In genomic region chr14:61147898-61148549, GRCh38 we compare ENCODE assay signal across 10 cellular contexts.
DNase-seq lines count a peak whose midpoint lies in the region; ATAC-seq, FAIRE-seq and TF ChIP-seq lines count a peak whose summit lies in the region.
"Had no signal": no experiment of that assay in that cellular context is flagged by ENCODE, and none has a peak within 500 bp of the region (broad histone marks: within the 10 kb centered on the region; RNA-seq: fewer than 3 reads in every experiment).

No MANE protein-coding gene starts in this region.

- peak overlapping the region; percentile 96 for H3K27ac ChIP-seq in astrocyte (ENCODE audit: low read depth, low read length)
- H3K27ac ChIP-seq in heart right ventricle = peak overlapping the region in 7 of 10 donors; percentile 33 to 78 (median 51)
- peak overlapping the region; percentile 52 to 74 for H3K27ac ChIP-seq in prostate gland

- no peaks in the 10 kb centered on the region for H3K79me2 ChIP-seq in astrocyte (ENCODE audit: insufficient read depth, low read length)

- in situ Hi-C loops in G401 (cut with HindIII; ENCODE audit: low sequenced_read_pairs) = no loop called here

- DNase-seq in H4 (ENCODE audit: low spot score) = peak; percentile 93
- DNase-seq in astrocyte (ENCODE audit: low read depth) = peak; percentile 100
- DNase-seq in heart right ventricle = peak; percentile 20 to 30
- DNase-seq in prostate gland (ENCODE audit: low spot score) = peak; percentile 10
- DNase-seq in GM19240 (ENCODE audit: insufficient read length, low spot score) = no peak
- DNase-seq in G401 (ENCODE audit: low spot score) = no peak
- DNase-seq in stimulated activated CD4-positive, alpha-beta T cell treated with anti-CD3 and anti-CD28 coated beads, Interleukin-4, amount 100 ng/mL, for 1 hour = no peak
- DNase-seq: activated CD8-positive, alpha-beta memory T cell treated with anti-CD3 and anti-CD28 coated beads, Interleukin-2, amount 10 ng/mL, durations not matched to agents 7 days and 5 days; DMS153 had no signal

- H4K20me1 ChIP-seq in astrocyte (ENCODE audit: insufficient read depth, low read length) = no peaks in the 10 kb centered on the region

- H3K27me3 Mint-ChIP-seq in astrocyte (ENCODE audit: low read depth, unreplicated experiment) = no peaks in the 10 kb centered on the region

- H3K9me3 Mint-ChIP-seq in astrocyte (ENCODE audit: unreplicated experiment) = peaks cover 20% of the 10 kb centered on the region

- H3K4me2 ChIP-seq in astrocyte (ENCODE audit: low read length) = peak overlapping the region; percentile 57

- 76 to 78% methylated on average over 19 of the region's 19 CpGs for WGBS in heart right ventricle, 2 donors
- WGBS in prostate gland = 44% methylated on average over 18 of the region's 19 CpGs

- ATAC-seq in heart right ventricle (peak in 7 of 8 donors; percentile 52 to 85 (median 68)), GM21360 (IDR thresholded peaks at IDR 0.05; ENCODE audit: unreplicated experiment) (no peak)
- ATAC-seq: activated CD8-positive, alpha-beta memory T cell treated with anti-CD3 and anti-CD28 coated beads, Interleukin-2, amount 10 ng/mL, durations not matched to agents 7 days and 5 days had no signal

- no peak for TF ChIP-seq POLR2A in prostate gland (IDR thresholded peaks at IDR 0.05)

- peak overlapping the region; percentile 43 for H2AFZ ChIP-seq in astrocyte (ENCODE audit: low read depth, low read length)

- TF ChIP-seq CTCF in astrocyte (IDR thresholded peaks at IDR 0.05; ENCODE audit: insufficient read depth, low read depth, low read length) = no peak
- TF ChIP-seq CTCF in heart right ventricle (IDR thresholded peaks at IDR 0.05) = no peak
- TF ChIP-seq CTCF in prostate gland (IDR thresholded peaks at IDR 0.05) = no peak

- H3K9ac ChIP-seq in astrocyte (ENCODE audit: low read length) = peak overlapping the region; percentile 81

- intact Hi-C loops in heart right ventricle (cut with DNase I) = no loop called here
- intact Hi-C loops in prostate gland (cut with DNase I) = no loop called here

- H3K36me3 Mint-ChIP-seq in astrocyte (ENCODE audit: low read depth, unreplicated experiment) = peaks cover 3% of the 10 kb centered on the region

- H3K9me3 ChIP-seq in astrocyte (ENCODE audit: insufficient read depth, low read depth, low read length) (peaks cover 6% of the 10 kb centered on the region), heart right ventricle (peaks cover 0 to 19% (median 0%) of the 10 kb centered on the region in 11 donors), prostate gland (no peaks in the 10 kb centered on the region)

- H3K4me1 Mint-ChIP-seq in astrocyte (ENCODE audit: low read depth, unreplicated experiment) = peaks cover 24% of the 10 kb centered on the region
- H3K4me1 Mint-ChIP-seq: activated CD8-positive, alpha-beta memory T cell treated with anti-CD3 and anti-CD28 coated beads, Interleukin-2, amount 10 ng/mL, durations not matched to agents 7 days and 5 days had no signal

- H3K27me3 ChIP-seq in astrocyte (ENCODE audit: insufficient read depth, low read length) (no peaks in the 10 kb centered on the region), heart right ventricle (peaks cover 0 to 6% (median 0%) of the 10 kb centered on the region in 7 donors), prostate gland (replicated peaks; ENCODE audit: insufficient read depth) (no peaks in the 10 kb centered on the region)

- no peak overlapping the region for H3K4me3 Mint-ChIP-seq in astrocyte (ENCODE audit: unreplicated experiment)
- H3K4me3 Mint-ChIP-seq: activated CD8-positive, alpha-beta memory T cell treated with anti-CD3 and anti-CD28 coated beads, Interleukin-2, amount 10 ng/mL, durations not matched to agents 7 days and 5 days had no signal

- peak; percentile 49 for FAIRE-seq in astrocyte (lab: Jason Lieb, UNC)

- H3K36me3 ChIP-seq in astrocyte (ENCODE audit: insufficient read depth, low read length) = no peaks in the 10 kb centered on the region
- no peaks in the 10 kb centered on the region for H3K36me3 ChIP-seq in heart right ventricle
- no peaks in the 10 kb centered on the region for H3K36me3 ChIP-seq in prostate gland

- peak overlapping the region; percentile 48 for H3K27ac Mint-ChIP-seq in astrocyte (ENCODE audit: unreplicated experiment)
- H3K27ac Mint-ChIP-seq: activated CD8-positive, alpha-beta memory T cell treated with anti-CD3 and anti-CD28 coated beads, Interleukin-2, amount 10 ng/mL, durations not matched to agents 7 days and 5 days had no signal

- H3K4me3 ChIP-seq in astrocyte (ENCODE audit: insufficient read depth, low read depth, low read length) = peak overlapping the region; percentile 12
- no peak overlapping the region for H3K4me3 ChIP-seq in heart right ventricle
- H3K4me3 ChIP-seq in prostate gland = no peak overlapping the region

- H3K4me1 ChIP-seq in astrocyte (ENCODE audit: insufficient read depth, low read length) = peaks cover 51% of the 10 kb centered on the region
- H3K4me1 ChIP-seq in heart right ventricle = peaks cover 0 to 28% (median 5%) of the 10 kb centered on the region in 9 donors
- no peaks in the 10 kb centered on the region for H3K4me1 ChIP-seq in prostate gland (replicated peaks)

Comparison
In these comparisons a context has a peak if more than half of its experiments do, and no peak if none do; other contexts are left out.
1. DNase-seq: peak in H4 (single experiment), astrocyte (single experiment), heart right ventricle (2 of 2) and prostate gland (single experiment); none in GM19240 (single experiment), G401 (single experiment) and stimulated activated CD4-positive, alpha-beta T cell treated with anti-CD3 and anti-CD28 coated beads, Interleukin-4, amount 100 ng/mL, for 1 hour (single experiment).
2. Peak in every context shown above with its lines, with median percentiles within 50 percentile points of each other: H3K27ac ChIP-seq.